ENCODE assay signal across 11 cellular contexts in the genomic region with DNA sequence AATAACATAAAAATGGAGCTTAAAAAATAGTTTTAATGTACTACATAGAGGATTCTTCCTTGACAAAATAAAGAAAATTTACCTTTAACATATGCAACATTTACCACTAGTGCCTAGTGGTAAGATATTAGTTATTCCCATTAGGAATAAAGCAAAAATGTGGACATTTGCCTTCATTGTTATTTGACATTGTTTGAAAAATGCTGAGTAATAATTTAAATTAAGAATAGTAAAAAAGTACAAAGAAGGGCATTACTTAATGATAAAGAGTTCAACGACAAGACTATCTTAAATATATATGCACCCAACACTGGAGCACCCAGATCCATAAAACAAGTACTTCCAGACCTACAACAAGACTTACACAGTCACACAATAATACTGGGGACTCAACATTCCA.
"Had no signal": no experiment of that assay in that cellular context is flagged by ENCODE, and none has a peak within 500 bp of the region (broad histone marks: within the 10 kb centered on the region; RNA-seq: fewer than 3 reads in every experiment).

No MANE protein-coding gene starts in this region.

- H3K4me3 ChIP-seq: GM23248, GM23338, HAP-1 had no signal

- H2AFZ ChIP-seq: GM23248, GM23338 had no signal

- FAIRE-seq: H1, H54 had no signal

- H3K27ac ChIP-seq: GM23248 had no signal

- H3K4me1 ChIP-seq: HAP-1 had no signal

- DNase-seq: GM23248, GOT3, H7, H9, HCEC 1CT, HFFc6 had no signal

- ATAC-seq: GM23338, HCT116 had no signal

- H3K9ac ChIP-seq: GM23248 had no signal

- H3K9me3 ChIP-seq: HAP-1 had no signal

- H3K4me2 ChIP-seq: GM23338 had no signal

- H3K36me3 ChIP-seq: HAP-1 had no signal
